ENCODE assay signal across 21 cellular contexts in genomic region chr16:9075299-9076071, GRCh38. TPM values are rescaled to one million over a fixed set of nuclear protein-coding genes. Genes with fewer than 3 reads are reported as not detected.
DNase-seq lines count a peak whose midpoint lies in the region; ATAC-seq and TF ChIP-seq lines count a peak whose summit lies in the region.
"Had no signal": no experiment of that assay in that cellular context is flagged by ENCODE, and none has a peak within 500 bp of the region (broad histone marks: within the 10 kb centered on the region; RNA-seq: fewer than 3 reads in every experiment).

No MANE protein-coding gene starts in this region.

- no peaks in the 10 kb centered on the region for H4K20me1 ChIP-seq in KMS-11 (ENCODE audit: insufficient read depth)
- no peaks in the 10 kb centered on the region for H4K20me1 ChIP-seq in smooth muscle cell (ENCODE audit: low read depth)

- TF ChIP-seq CTCF in activated CD8-positive, alpha-beta T cell treated with anti-CD3 and anti-CD28 coated beads for 36 hours (IDR thresholded peaks at IDR 0.05) = no peak
- TF ChIP-seq CTCF in KMS-11 (conservative IDR thresholded peaks at IDR 0.05; ENCODE audit: low read depth, low read length) (no peak), brain microvascular endothelial cell (IDR thresholded peaks at IDR 0.05; ENCODE audit: low read depth, low read length, missing control alignments) (no peak), smooth muscle cell (IDR thresholded peaks at IDR 0.05; ENCODE audit: borderline replicate concordance, insufficient read depth, poor library complexity, severe bottlenecking) (no peak), thyroid gland (IDR thresholded peaks at IDR 0.05) (no peak)

- H3K27me3 ChIP-seq in KMS-11 (ENCODE audit: insufficient read depth, low read depth) (no peaks in the 10 kb centered on the region), brain microvascular endothelial cell (replicated peaks) (no peaks in the 10 kb centered on the region), smooth muscle cell (ENCODE audit: low read depth) (no peaks in the 10 kb centered on the region), thyroid gland (no peaks in the 10 kb centered on the region)
- H3K27me3 ChIP-seq: sigmoid colon, upper lobe of right lung had no signal

- ATAC-seq in activated CD8-positive, alpha-beta T cell treated with anti-CD3 and anti-CD28 coated beads for 36 hours = no peak
- no peak for ATAC-seq in activated CD8-positive, alpha-beta T cell treated with anti-CD3 and anti-CD28 coated beads, Interleukin-2, amount 10 ng/mL, durations not matched to agents 7 days and 5 days
- no peak for ATAC-seq in GM18511 (IDR thresholded peaks at IDR 0.05; ENCODE audit: unreplicated experiment)
- ATAC-seq: upper lobe of right lung had no signal

- intact Hi-C loops in activated CD8-positive, alpha-beta T cell treated with anti-CD3 and anti-CD28 coated beads for 36 hours (cut with micrococcal nuclease) = no loop called here
- intact Hi-C loops in thyroid gland (cut with DNase I) = no loop called here

- peak overlapping the region; percentile 35; the same call in 1 of the 2 replicates for H3K9ac ChIP-seq in KMS-11
- no peak overlapping the region for H3K9ac ChIP-seq in smooth muscle cell (ENCODE audit: low read depth)

- H3K27me3 Mint-ChIP-seq in activated CD8-positive, alpha-beta T cell treated with anti-CD3 and anti-CD28 coated beads for 36 hours = peaks cover 2% of the 10 kb centered on the region
- no peaks in the 10 kb centered on the region for H3K27me3 Mint-ChIP-seq in activated CD8-positive, alpha-beta T cell treated with anti-CD3 and anti-CD28 coated beads, Interleukin-2, amount 10 ng/mL, durations not matched to agents 7 days and 5 days (ENCODE audit: low read depth)
- H3K27me3 Mint-ChIP-seq: activated CD4-positive, alpha-beta T cell treated with anti-CD3 and anti-CD28 coated beads, Interleukin-2, amount 10 ng/mL, durations not matched to agents 24 days and 14 days; activated naive CD4-positive, alpha-beta T cell treated with anti-CD3 and anti-CD28 coated beads, Interleukin-2, amount 10 ng/mL, durations not matched to agents 7 days and 5 days; progenitor cell of endocrine pancreas had no signal

- H3K9me3 ChIP-seq in smooth muscle cell (replicated peaks; ENCODE audit: low read depth) (no peaks in the 10 kb centered on the region), thyroid gland (no peaks in the 10 kb centered on the region)
- H3K9me3 ChIP-seq: sigmoid colon, upper lobe of right lung had no signal

- in situ Hi-C loops in brain microvascular endothelial cell (cut with HindIII; ENCODE audit: low pct_ligation_motif_present, low sequenced_read_pairs) = no loop called here

- peaks cover 4% of the 10 kb centered on the region for H3K9me3 Mint-ChIP-seq in activated CD8-positive, alpha-beta T cell treated with anti-CD3 and anti-CD28 coated beads for 36 hours
- peaks cover 12% of the 10 kb centered on the region for H3K9me3 Mint-ChIP-seq in activated CD8-positive, alpha-beta T cell treated with anti-CD3 and anti-CD28 coated beads, Interleukin-2, amount 10 ng/mL, durations not matched to agents 7 days and 5 days (ENCODE audit: insufficient read depth)

- H3K4me3 ChIP-seq in KMS-11 (IDR thresholded peaks at IDR 0.05; ENCODE audit: insufficient read depth, low read depth, low read length) (no peak overlapping the region), brain microvascular endothelial cell (ENCODE audit: low read depth, low read length) (no peak overlapping the region), smooth muscle cell (no peak overlapping the region), thyroid gland (replicated peaks in 1 of 3) (no peak overlapping the region)
- H3K4me3 ChIP-seq: sigmoid colon, upper lobe of right lung had no signal

- peaks cover 16% of the 10 kb centered on the region for H3K36me3 Mint-ChIP-seq in activated CD8-positive, alpha-beta T cell treated with anti-CD3 and anti-CD28 coated beads for 36 hours (ENCODE audit: low read depth)
- peaks cover 20% of the 10 kb centered on the region for H3K36me3 Mint-ChIP-seq in activated CD8-positive, alpha-beta T cell treated with anti-CD3 and anti-CD28 coated beads, Interleukin-2, amount 10 ng/mL, durations not matched to agents 7 days and 5 days (ENCODE audit: low read depth)

- H3K27ac Mint-ChIP-seq in activated CD8-positive, alpha-beta T cell treated with anti-CD3 and anti-CD28 coated beads for 36 hours = peak overlapping the region; percentile 4
- H3K27ac Mint-ChIP-seq in activated CD8-positive, alpha-beta T cell treated with anti-CD3 and anti-CD28 coated beads, Interleukin-2, amount 10 ng/mL, durations not matched to agents 7 days and 5 days = no peak overlapping the region
- H3K27ac Mint-ChIP-seq: activated CD4-positive, alpha-beta T cell treated with anti-CD3 and anti-CD28 coated beads, Interleukin-2, amount 10 ng/mL, durations not matched to agents 24 days and 14 days; activated T-helper 1 cell treated with anti-CD3 and anti-CD28 coated beads, Interleukin-12 subunit alpha, Interleukin-12 subunit beta, Interleukin-2, Interleukin-4 antibody, amounts not matched to agents 30 ng/mL and 10 ng/mL and 1 ng/mL, durations not matched to agents 14 hours and 24 hours and 36 hours had no signal

- H3K27ac ChIP-seq in KMS-11 = peak overlapping the region; percentile 72
- H3K27ac ChIP-seq in brain microvascular endothelial cell = peak overlapping the region; percentile 80
- H3K27ac ChIP-seq in smooth muscle cell (ENCODE audit: low read depth) = peak overlapping the region; percentile 83
- no peak overlapping the region for H3K27ac ChIP-seq in thyroid gland
- H3K27ac ChIP-seq: sigmoid colon, upper lobe of right lung had no signal

- H3K4me3 Mint-ChIP-seq in activated CD8-positive, alpha-beta T cell treated with anti-CD3 and anti-CD28 coated beads for 36 hours = no peak overlapping the region
- no peak overlapping the region for H3K4me3 Mint-ChIP-seq in activated CD8-positive, alpha-beta T cell treated with anti-CD3 and anti-CD28 coated beads, Interleukin-2, amount 10 ng/mL, durations not matched to agents 7 days and 5 days
- H3K4me3 Mint-ChIP-seq: activated CD4-positive, alpha-beta T cell treated with anti-CD3 and anti-CD28 coated beads, Interleukin-2, amount 10 ng/mL, durations not matched to agents 24 days and 14 days; activated naive CD4-positive, alpha-beta T cell treated with anti-CD3 and anti-CD28 coated beads, Interleukin-2, amount 10 ng/mL, durations not matched to agents 7 days and 5 days; activated T-helper 1 cell treated with anti-CD3 and anti-CD28 coated beads, Interleukin-12 subunit alpha, Interleukin-12 subunit beta, Interleukin-2, Interleukin-4 antibody, amounts not matched to agents 30 ng/mL and 10 ng/mL and 1 ng/mL, durations not matched to agents 14 hours and 24 hours and 36 hours; CD14-positive monocyte; neural crest cell had no signal

- TF ChIP-seq POLR2A in thyroid gland (IDR thresholded peaks at IDR 0.05) = no peak

- peaks cover 59% of the 10 kb centered on the region for H3K4me1 Mint-ChIP-seq in activated CD8-positive, alpha-beta T cell treated with anti-CD3 and anti-CD28 coated beads for 36 hours (ENCODE audit: low read depth)
- H3K4me1 Mint-ChIP-seq in activated CD8-positive, alpha-beta T cell treated with anti-CD3 and anti-CD28 coated beads, Interleukin-2, amount 10 ng/mL, durations not matched to agents 7 days and 5 days (ENCODE audit: low read depth) = peaks cover 51% of the 10 kb centered on the region

- H3K79me2 ChIP-seq in KMS-11 (ENCODE audit: insufficient read depth, low read depth) = no peaks in the 10 kb centered on the region
- H3K79me2 ChIP-seq in smooth muscle cell (ENCODE audit: low read depth) = no peaks in the 10 kb centered on the region

- WGBS in smooth muscle cell (ENCODE audit: low lambda C conversion rate) = 95% methylated on average over 5 of the region's 5 CpGs
- WGBS in thyroid gland, 2 donors = 90 to 92% methylated on average over 5 of the region's 5 CpGs

- H3K4me1 ChIP-seq in KMS-11 (ENCODE audit: low read depth, poor library complexity, severe bottlenecking) = peaks cover 85% of the 10 kb centered on the region
- H3K4me1 ChIP-seq in smooth muscle cell (ENCODE audit: low read depth) = no peaks in the 10 kb centered on the region
- no peaks in the 10 kb centered on the region for H3K4me1 ChIP-seq in thyroid gland
- H3K4me1 ChIP-seq: sigmoid colon, upper lobe of right lung had no signal

- CTCF ChIA-PET in activated CD8-positive, alpha-beta T cell treated with anti-CD3 and anti-CD28 coated beads for 36 hours (lab: Charles Lee) = interaction anchor here (1.0 kb wide), 1 partner anchor 113 kb away, joined by 3 read pairs; no protein-coding TSS in a partner anchor
- CTCF ChIA-PET in activated CD8-positive, alpha-beta T cell treated with anti-CD3 and anti-CD28 coated beads, Interleukin-2, amount 10 ng/mL, durations not matched to agents 7 days and 5 days (lab: Charles Lee) = no interaction called here

- H2AFZ ChIP-seq in KMS-11 (ENCODE audit: low read depth) (peak overlapping the region; percentile 75; the same call in 1 of the 2 replicates), smooth muscle cell (ENCODE audit: low read depth) (no peak overlapping the region)

- DNase-seq in activated CD8-positive, alpha-beta T cell treated with anti-CD3 and anti-CD28 coated beads for 36 hours = no peak
- no peak for DNase-seq in activated CD8-positive, alpha-beta T cell treated with anti-CD3 and anti-CD28 coated beads, Interleukin-2, amount 10 ng/mL, durations not matched to agents 7 days and 5 days
- DNase-seq in brain microvascular endothelial cell = no peak
- no peak for DNase-seq in smooth muscle cell (lab: John Stamatoyannopoulos, UW; ENCODE audit: unreplicated experiment)
- no peak for DNase-seq in thyroid gland
- no peak for DNase-seq in GM03348 (ENCODE audit: low spot score)
- DNase-seq: activated CD4-positive, alpha-beta T cell treated with anti-CD3 and anti-CD28 coated beads, Interleukin-2, amount 10 ng/mL, durations not matched to agents 24 days and 14 days; activated naive CD4-positive, alpha-beta T cell treated with anti-CD3 and anti-CD28 coated beads, Interleukin-2, amount 10 ng/mL, durations not matched to agents 7 days and 5 days; caudate nucleus; dermis blood vessel endothelial cell; KG1; NCI-H1694; NCI-H524; sigmoid colon; upper lobe of right lung had no signal

- no peaks in the 10 kb centered on the region for H3K36me3 ChIP-seq in KMS-11 (ENCODE audit: insufficient read depth)
- no peaks in the 10 kb centered on the region for H3K36me3 ChIP-seq in brain microvascular endothelial cell (replicated peaks)
- no peaks in the 10 kb centered on the region for H3K36me3 ChIP-seq in smooth muscle cell (ENCODE audit: low read depth)
- no peaks in the 10 kb centered on the region for H3K36me3 ChIP-seq in thyroid gland
- H3K36me3 ChIP-seq: sigmoid colon, upper lobe of right lung had no signal

- POLR2A ChIA-PET in activated CD8-positive, alpha-beta T cell treated with anti-CD3 and anti-CD28 coated beads for 36 hours (lab: Charles Lee) = interaction anchor here (0.5 to 7.1 kb wide), 4 partner anchors 16 to 207 kb away, joined by 3 to 78 read pairs (median 16); partner anchors contain the start of genes CARHSP1 and HAPSTR1
- POLR2A ChIA-PET in activated CD8-positive, alpha-beta T cell treated with anti-CD3 and anti-CD28 coated beads, Interleukin-2, amount 10 ng/mL, durations not matched to agents 7 days and 5 days (lab: Charles Lee) = interaction anchor here (0.7 to 1.3 kb wide), 2 partner anchors 15 to 207 kb away, joined by 3 to 4 read pairs; partner anchors contain the start of gene CARHSP1

- peak overlapping the region; percentile 62; the same call in 1 of the 2 replicates for H3K4me2 ChIP-seq in KMS-11
- H3K4me2 ChIP-seq in smooth muscle cell = no peak overlapping the region

- peaks cover 11% of the 10 kb centered on the region for H3F3A ChIP-seq in smooth muscle cell (ENCODE audit: low read depth)

RNA-seq across cellular contexts. Expression of gene HAPSTR1, which starts 16.0 kb away (rescaled TPM):
- total RNA-seq in activated CD8-positive, alpha-beta T cell treated with anti-CD3 and anti-CD28 coated beads for 36 hours = 10 to 100 TPM; 52.5 to 53.4 TPM
- 10 to 100 TPM; 55.8 to 60.4 TPM for total RNA-seq in activated CD8-positive, alpha-beta T cell treated with anti-CD3 and anti-CD28 coated beads, Interleukin-2, amount 10 ng/mL, durations not matched to agents 7 days and 5 days
- total RNA-seq in smooth muscle cell = 77.5 and 86.7 TPM in 2 replicates
- 26.7 and 29.1 TPM in 2 replicates for polyA plus RNA-seq in smooth muscle cell
- 100 to 1,000 TPM in 1 of 4 donors, 10 to 100 TPM in 3; 59.0 to 107 (median 68.7) TPM for total RNA-seq in thyroid gland

Comparison
In these comparisons a context has a peak if more than half of its experiments do, and no peak if none do; other contexts are left out.
1. H3K27ac ChIP-seq: peak in KMS-11 (single experiment), brain microvascular endothelial cell (single experiment) and smooth muscle cell (single experiment); none in thyroid gland (0 of 3).